ENCODE assay signal across 17 cellular contexts in genomic region chr11:61120099-61120864, GRCh38. TPM values are rescaled to one million over a fixed set of nuclear protein-coding genes. Genes with fewer than 3 reads are reported as not detected.
DNase-seq lines count a peak whose midpoint lies in the region; ATAC-seq and TF ChIP-seq lines count a peak whose summit lies in the region.
"Had no signal": no experiment of that assay in that cellular context is flagged by ENCODE, and none has a peak within 500 bp of the region (broad histone marks: within the 10 kb centered on the region; RNA-seq: fewer than 3 reads in every experiment).

No MANE protein-coding gene starts in this region.

- peaks cover 68% of the 10 kb centered on the region for H3K36me3 ChIP-seq in CD8-positive, alpha-beta memory T cell (ENCODE audit: insufficient read depth, low read length)
- H3K36me3 ChIP-seq in RWPE2 (ENCODE audit: low read depth) = no peaks in the 10 kb centered on the region
- H3K36me3 ChIP-seq: ascending aorta, esophagus squamous epithelium, transverse colon had no signal

- peaks cover 0 to 1% of the 10 kb centered on the region in 2 donors for H3K27me3 Mint-ChIP-seq in CD8-positive, alpha-beta memory T cell
- H3K27me3 Mint-ChIP-seq in brain (no peaks in the 10 kb centered on the region), nephron progenitor cell (ENCODE audit: low read depth, poor library complexity) (no peaks in the 10 kb centered on the region)

- H3K27ac ChIP-seq in CD8-positive, alpha-beta memory T cell (ENCODE audit: low read depth, low read length) = peak overlapping the region; percentile 2
- H3K27ac ChIP-seq in RWPE2 (ENCODE audit: poor library complexity, severe bottlenecking) = no peak overlapping the region
- H3K27ac ChIP-seq: ascending aorta, C4-2B, esophagus squamous epithelium, hepatocyte had no signal

- H3K9me3 ChIP-seq in CD8-positive, alpha-beta memory T cell (ENCODE audit: low read length) = no peaks in the 10 kb centered on the region
- H3K9me3 ChIP-seq in RWPE2 (ENCODE audit: severe bottlenecking) = no peaks in the 10 kb centered on the region
- H3K9me3 ChIP-seq: ascending aorta, esophagus squamous epithelium, transverse colon had no signal

- POLR2A ChIA-PET in CD8-positive, alpha-beta memory T cell (lab: Charles Lee) = interaction anchor here (0.6 to 1.4 kb wide), 2 partner anchors 8 to 130 kb away, joined by 4 read pairs; no protein-coding TSS in a partner anchor

- TF ChIP-seq CTCF in RWPE2 (IDR thresholded peaks at IDR 0.05; ENCODE audit: poor library complexity, severe bottlenecking) (no peak), brain (conservative IDR thresholded peaks at IDR 0.05) (no peak), nephron progenitor cell (IDR thresholded peaks at IDR 0.05) (no peak)

- peaks cover 36 to 81% (median 58%) of the 10 kb centered on the region in 3 donors for H3K4me1 Mint-ChIP-seq in CD8-positive, alpha-beta memory T cell
- H3K4me1 Mint-ChIP-seq in brain (peaks cover 38% of the 10 kb centered on the region), nephron progenitor cell (peaks cover 59% of the 10 kb centered on the region)

- no peak for ATAC-seq in RWPE2 (ENCODE audit: low read depth)
- no peak for ATAC-seq in GM21786 (IDR thresholded peaks at IDR 0.05; ENCODE audit: unreplicated experiment)

- DNase-seq in CD8-positive, alpha-beta memory T cell = peak in 1 of 5 donors; percentile 34
- DNase-seq in RWPE2 (ENCODE audit: low spot score) (peak; percentile 15), nephron progenitor cell (no peak), COR-L47 (lab: John Stamatoyannopoulos, UW) (no peak), NK-92 (lab: John Stamatoyannopoulos, UW; ENCODE audit: unreplicated experiment) (no peak), HPDE6-E6E7 (ENCODE audit: extremely low spot score) (no peak)
- DNase-seq: esophagus squamous epithelium; MV-4-11; NK-92 treated with Interleukin-12 subunit alpha and Interleukin-12 subunit beta, amount 100 ng/mL, for 24 hours had no signal

- H3K4me3 ChIP-seq in CD8-positive, alpha-beta memory T cell (ENCODE audit: low read length) = peak overlapping the region; percentile 42
- H3K4me3 ChIP-seq in RWPE2 (ENCODE audit: severe bottlenecking) = no peak overlapping the region
- H3K4me3 ChIP-seq: ascending aorta, esophagus squamous epithelium, hepatocyte, transverse colon had no signal

- H3K27me3 ChIP-seq in CD8-positive, alpha-beta memory T cell (ENCODE audit: insufficient read depth, low read length, poor library complexity, severe bottlenecking) = no peaks in the 10 kb centered on the region
- H3K27me3 ChIP-seq in RWPE2 (ENCODE audit: insufficient read depth, poor library complexity, severe bottlenecking) = no peaks in the 10 kb centered on the region
- H3K27me3 ChIP-seq: ascending aorta, esophagus squamous epithelium, hepatocyte, transverse colon had no signal

- CTCF ChIA-PET in CD8-positive, alpha-beta memory T cell (lab: Charles Lee) = interaction anchor here (0.9 to 1.8 kb wide), 6 partner anchors 9 to 142 kb away, joined by 3 to 11 read pairs (median 4); no protein-coding TSS in a partner anchor

- peak overlapping the region; percentile 53 to 79 (median 69) for H3K4me3 Mint-ChIP-seq in CD8-positive, alpha-beta memory T cell
- H3K4me3 Mint-ChIP-seq in brain (peak overlapping the region in 1 of 5 experiments; percentile 50), nephron progenitor cell (no peak overlapping the region)

- peaks cover 51% of the 10 kb centered on the region for H3K4me1 ChIP-seq in CD8-positive, alpha-beta memory T cell (ENCODE audit: insufficient read depth, low read length)
- H3K4me1 ChIP-seq in RWPE2 (ENCODE audit: insufficient read depth, poor library complexity, severe bottlenecking) = no peaks in the 10 kb centered on the region
- H3K4me1 ChIP-seq: ascending aorta had no signal

- peaks cover 19 to 91% (median 27%) of the 10 kb centered on the region in 3 donors for H3K36me3 Mint-ChIP-seq in CD8-positive, alpha-beta memory T cell
- no peaks in the 10 kb centered on the region for H3K36me3 Mint-ChIP-seq in brain
- H3K36me3 Mint-ChIP-seq in nephron progenitor cell (ENCODE audit: low read depth) = no peaks in the 10 kb centered on the region

- no peaks in the 10 kb centered on the region for H3K9me3 Mint-ChIP-seq in CD8-positive, alpha-beta memory T cell
- H3K9me3 Mint-ChIP-seq in brain (no peaks in the 10 kb centered on the region), nephron progenitor cell (no peaks in the 10 kb centered on the region)

- peak overlapping the region; percentile 88 to 99 (median 96) for H3K27ac Mint-ChIP-seq in CD8-positive, alpha-beta memory T cell
- H3K27ac Mint-ChIP-seq in brain (peak overlapping the region; percentile 66 to 99 (median 94)), nephron progenitor cell (peak overlapping the region; percentile 71)

RNA-seq across cellular contexts. Expression of gene CD5, which starts 18.0 kb away (rescaled TPM):
- total RNA-seq in CD8-positive, alpha-beta memory T cell = 100 to 1,000 TPM; 169 to 175 TPM
- polyA plus RNA-seq in CD8-positive, alpha-beta memory T cell = 156 TPM
- 0.29 TPM for polyA plus RNA-seq in brain (ENCODE audit: insufficient read depth, low read depth, low replicate concordance)
- total RNA-seq: hepatocyte, HT-29, Right ventricle myocardium superior had no signal

RNA-seq across cellular contexts. Expression of gene VPS37C, which starts 40.9 kb away (rescaled TPM):
- total RNA-seq in CD8-positive, alpha-beta memory T cell = 10 to 100 TPM in 1 of 2 experiments, 1 to 10 TPM in 1; 8.4 to 10.3 TPM
- 1.3 TPM for polyA plus RNA-seq in CD8-positive, alpha-beta memory T cell
- 19.0 TPM for polyA plus RNA-seq in brain (ENCODE audit: insufficient read depth, low read depth, low replicate concordance)

Comparison
In these comparisons a context has a peak if more than half of its experiments do, and no peak if none do; other contexts are left out.
1. RNA of gene CD5, which starts 18.0 kb away (polyA plus RNA-seq): 156 TPM in CD8-positive, alpha-beta memory T cell (single experiment); 0.29 TPM in brain (single experiment); every median in the first group is over 100 times any median in the second.
2. Peak in every context shown above with its lines, with median percentiles within 50 percentile points of each other: H3K27ac Mint-ChIP-seq.